ENCODE assay signal across 19 cellular contexts in the genomic region with DNA sequence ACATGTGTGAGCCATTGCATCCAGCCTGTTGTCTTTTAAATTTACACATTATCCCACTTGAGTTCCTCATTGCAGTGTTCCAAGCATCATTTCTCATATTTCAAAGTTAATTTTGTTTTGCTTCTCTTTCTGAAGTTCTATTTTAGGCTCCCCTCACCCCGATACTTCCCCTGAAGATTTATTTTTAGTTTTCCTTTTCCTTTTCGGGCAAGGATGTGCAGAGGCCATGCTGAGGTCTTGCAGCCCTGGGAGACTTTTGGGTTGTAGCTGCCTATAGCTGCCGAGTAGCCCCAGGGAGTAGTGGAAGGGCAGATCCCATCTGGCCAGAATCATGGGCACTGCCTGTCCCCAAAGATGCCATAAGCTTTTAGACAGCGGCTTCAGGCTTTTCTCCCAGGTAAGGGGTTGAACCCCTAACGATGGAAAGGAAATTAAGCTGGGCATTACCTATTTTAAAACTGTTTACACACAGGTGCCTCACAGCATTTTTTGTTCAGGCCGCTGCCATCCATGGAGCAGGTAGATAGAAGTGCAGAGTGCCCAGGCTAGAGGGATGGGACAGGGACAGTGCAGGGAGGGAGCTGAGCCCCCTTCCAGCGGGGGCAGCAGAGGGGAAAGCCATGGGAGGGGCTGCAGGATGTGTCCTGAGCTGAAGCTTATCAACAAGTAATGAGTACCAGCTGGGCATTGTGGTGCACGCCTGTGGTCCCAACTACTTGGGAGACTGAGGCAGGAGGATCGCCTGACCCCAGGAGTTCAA. TPM values are rescaled to one million over a fixed set of nuclear protein-coding genes. Genes with fewer than 3 reads are reported as not detected.
A peak's percentile ranks its signal among the peaks of the same experiment; 100 is the strongest.
DNase-seq lines count a peak whose midpoint lies in the region; ATAC-seq and TF ChIP-seq lines count a peak whose summit lies in the region.
"Had no signal": no experiment of that assay in that cellular context is flagged by ENCODE, and none has a peak within 500 bp of the region (broad histone marks: within the 10 kb centered on the region; RNA-seq: fewer than 3 reads in every experiment).

No MANE protein-coding gene starts in this region.

- no peaks in the 10 kb centered on the region for H3K27me3 Mint-ChIP-seq in stimulated activated naive CD8-positive, alpha-beta T cell treated with anti-CD3 and anti-CD28 coated beads, Interleukin-15, Interleukin-2, amounts not matched to agents 100 ng/mL and 50 ng/mL, for 24 hours
- H3K27me3 Mint-ChIP-seq in stimulated activated naive CD8-positive, alpha-beta T cell treated with anti-CD3 and anti-CD28 coated beads, Interleukin-15, amount 100 ng/mL, for 72 hours: no peaks in the 10 kb centered on the region
- no peaks in the 10 kb centered on the region for H3K27me3 Mint-ChIP-seq in activated T-helper 2 cell treated with anti-CD3 and anti-CD28 coated beads, Interferon-gamma antibody, Interleukin-2, Interleukin-4, amounts not matched to agents 10 μg/mL and 5 μg/mL and 100 μg/mL, durations not matched to agents 14 hours and 24 hours and 36 hours (ENCODE audit: low read depth)

- no peaks in the 10 kb centered on the region for H3K27me3 ChIP-seq in Loucy (ENCODE audit: insufficient read depth, low read length, poor library complexity, severe bottlenecking)
- H3K27me3 ChIP-seq: heart left ventricle, neural progenitor cell, right lobe of liver, testis had no signal

- TF ChIP-seq CTCF in Loucy (conservative IDR thresholded peaks at IDR 0.05; ENCODE audit: low read length): peak; percentile 28

- no peaks in the 10 kb centered on the region for H3K9me3 Mint-ChIP-seq in stimulated activated naive CD8-positive, alpha-beta T cell treated with anti-CD3 and anti-CD28 coated beads, Interleukin-15, Interleukin-2, amounts not matched to agents 100 ng/mL and 50 ng/mL, for 24 hours
- H3K9me3 Mint-ChIP-seq in stimulated activated naive CD8-positive, alpha-beta T cell treated with anti-CD3 and anti-CD28 coated beads, Interleukin-15, amount 100 ng/mL, for 72 hours: no peaks in the 10 kb centered on the region
- H3K9me3 Mint-ChIP-seq in activated T-helper 2 cell treated with anti-CD3 and anti-CD28 coated beads, Interferon-gamma antibody, Interleukin-2, Interleukin-4, amounts not matched to agents 10 μg/mL and 5 μg/mL and 100 μg/mL, durations not matched to agents 14 hours and 24 hours and 36 hours: no peaks in the 10 kb centered on the region
- H3K9me3 Mint-ChIP-seq: neural progenitor cell had no signal

- H3K4me3 Mint-ChIP-seq in stimulated activated naive CD8-positive, alpha-beta T cell treated with anti-CD3 and anti-CD28 coated beads, Interleukin-15, Interleukin-2, amounts not matched to agents 100 ng/mL and 50 ng/mL, for 24 hours: no peak overlapping the region
- peak overlapping the region in 1 of 2 donors; percentile 30 for H3K4me3 Mint-ChIP-seq in stimulated activated naive CD8-positive, alpha-beta T cell treated with anti-CD3 and anti-CD28 coated beads, Interleukin-15, amount 100 ng/mL, for 72 hours
- H3K4me3 Mint-ChIP-seq in activated T-helper 2 cell treated with anti-CD3 and anti-CD28 coated beads, Interferon-gamma antibody, Interleukin-2, Interleukin-4, amounts not matched to agents 10 μg/mL and 5 μg/mL and 100 μg/mL, durations not matched to agents 14 hours and 24 hours and 36 hours (ENCODE audit: low read depth): no peak overlapping the region
- H3K4me3 Mint-ChIP-seq: neural progenitor cell had no signal

- no peaks in the 10 kb centered on the region for H3K9me2 ChIP-seq in Loucy (replicated peaks; ENCODE audit: low read depth, low read length)

- H3K4me1 ChIP-seq in Loucy (ENCODE audit: insufficient read depth, low read length, poor library complexity, severe bottlenecking): peaks cover 54% of the 10 kb centered on the region
- H3K4me1 ChIP-seq: neural progenitor cell had no signal

- no peak overlapping the region for H3K9ac ChIP-seq in Loucy (ENCODE audit: low read depth, low read length, poor library complexity, severe bottlenecking)
- H3K9ac ChIP-seq: neural progenitor cell had no signal

- peak overlapping the region; percentile 83 for H3K4me2 ChIP-seq in Loucy (ENCODE audit: low read depth, low read length, poor library complexity, severe bottlenecking)
- H3K4me2 ChIP-seq: neural progenitor cell had no signal

- no peak overlapping the region for H3K4me3 ChIP-seq in Loucy (ENCODE audit: low read length, poor library complexity, severe bottlenecking)
- H3K4me3 ChIP-seq: heart left ventricle, neural progenitor cell, right lobe of liver, testis had no signal

- H3K79me2 ChIP-seq in Loucy (ENCODE audit: insufficient read depth, low read length): no peaks in the 10 kb centered on the region

- H3F3A ChIP-seq in Loucy (ENCODE audit: low read depth): no peaks in the 10 kb centered on the region

- no peak for ATAC-seq in stimulated activated naive CD8-positive, alpha-beta T cell treated with anti-CD3 and anti-CD28 coated beads, Interleukin-15, amount 100 ng/mL, for 72 hours
- ATAC-seq in GM18867 (IDR thresholded peaks at IDR 0.05; ENCODE audit: unreplicated experiment): no peak
- ATAC-seq in GM18517 (IDR thresholded peaks at IDR 0.05; ENCODE audit: unreplicated experiment): no peak
- ATAC-seq: heart left ventricle, right lobe of liver had no signal

- no peaks in the 10 kb centered on the region for H4K20me1 ChIP-seq in Loucy (ENCODE audit: insufficient read depth, low read length, poor library complexity, severe bottlenecking)

- intact Hi-C loops in activated T-helper 2 cell treated with anti-CD3 and anti-CD28 coated beads, Interferon-gamma antibody, Interleukin-2, Interleukin-4, amounts not matched to agents 10 μg/mL and 5 μg/mL and 100 μg/mL, durations not matched to agents 14 hours and 24 hours and 36 hours (cut with micrococcal nuclease): no loop called here

- DNase-seq in stimulated activated naive CD8-positive, alpha-beta T cell treated with anti-CD3 and anti-CD28 coated beads, Interleukin-15, amount 100 ng/mL, for 72 hours: no peak
- no peak for DNase-seq in activated T-helper 2 cell treated with anti-CD3 and anti-CD28 coated beads, Interferon-gamma antibody, Interleukin-2, Interleukin-4, amounts not matched to agents 10 μg/mL and 5 μg/mL and 100 μg/mL, durations not matched to agents 14 hours and 24 hours and 36 hours (ENCODE audit: low spot score)
- no peak for DNase-seq in medulla oblongata (ENCODE audit: extremely low spot score)
- DNase-seq: activated effector memory CD4-positive, alpha-beta T cell treated with anti-CD3 and anti-CD28 coated beads, Interleukin-2, amount 50 U/mL, for 16 hours; DMS79 treated with DMSO at 0.1 percent for 48 hours; effector CD8-positive, alpha-beta T cell; GOT3; heart left ventricle; mesendoderm; NCI-H2081 treated with DMSO at 0.1 percent for 48 hours; NCI-H526; stimulated activated CD4-positive, alpha-beta T cell treated with anti-CD3 and anti-CD28 coated beads, Interleukin-2, amount 100 ng/mL, for 24 hours; testis had no signal

- H3K9me3 ChIP-seq in Loucy (ENCODE audit: insufficient read depth, low read depth, low read length): no peaks in the 10 kb centered on the region
- H3K9me3 ChIP-seq: heart left ventricle, right lobe of liver, testis had no signal

- H3K4me1 Mint-ChIP-seq in stimulated activated naive CD8-positive, alpha-beta T cell treated with anti-CD3 and anti-CD28 coated beads, Interleukin-15, Interleukin-2, amounts not matched to agents 100 ng/mL and 50 ng/mL, for 24 hours (ENCODE audit: low read depth): peaks cover 46% of the 10 kb centered on the region
- H3K4me1 Mint-ChIP-seq in stimulated activated naive CD8-positive, alpha-beta T cell treated with anti-CD3 and anti-CD28 coated beads, Interleukin-15, amount 100 ng/mL, for 72 hours: peaks cover 55% of the 10 kb centered on the region
- H3K4me1 Mint-ChIP-seq in activated T-helper 2 cell treated with anti-CD3 and anti-CD28 coated beads, Interferon-gamma antibody, Interleukin-2, Interleukin-4, amounts not matched to agents 10 μg/mL and 5 μg/mL and 100 μg/mL, durations not matched to agents 14 hours and 24 hours and 36 hours (ENCODE audit: low read depth): peaks cover 51% of the 10 kb centered on the region

- no peaks in the 10 kb centered on the region for H3K36me3 ChIP-seq in Loucy (ENCODE audit: insufficient read depth, low read length)
- H3K36me3 ChIP-seq: neural progenitor cell had no signal

- no peaks in the 10 kb centered on the region for H3K36me3 Mint-ChIP-seq in stimulated activated naive CD8-positive, alpha-beta T cell treated with anti-CD3 and anti-CD28 coated beads, Interleukin-15, Interleukin-2, amounts not matched to agents 100 ng/mL and 50 ng/mL, for 24 hours (ENCODE audit: low read depth)
- peaks cover 34% of the 10 kb centered on the region for H3K36me3 Mint-ChIP-seq in activated T-helper 2 cell treated with anti-CD3 and anti-CD28 coated beads, Interferon-gamma antibody, Interleukin-2, Interleukin-4, amounts not matched to agents 10 μg/mL and 5 μg/mL and 100 μg/mL, durations not matched to agents 14 hours and 24 hours and 36 hours (ENCODE audit: low read depth)

- H3K27ac Mint-ChIP-seq in stimulated activated naive CD8-positive, alpha-beta T cell treated with anti-CD3 and anti-CD28 coated beads, Interleukin-15, Interleukin-2, amounts not matched to agents 100 ng/mL and 50 ng/mL, for 24 hours: peak overlapping the region; percentile 56
- no peak overlapping the region for H3K27ac Mint-ChIP-seq in stimulated activated naive CD8-positive, alpha-beta T cell treated with anti-CD3 and anti-CD28 coated beads, Interleukin-15, amount 100 ng/mL, for 72 hours
- H3K27ac Mint-ChIP-seq in activated T-helper 2 cell treated with anti-CD3 and anti-CD28 coated beads, Interferon-gamma antibody, Interleukin-2, Interleukin-4, amounts not matched to agents 10 μg/mL and 5 μg/mL and 100 μg/mL, durations not matched to agents 14 hours and 24 hours and 36 hours: peak overlapping the region; percentile 42

- no peak overlapping the region for H2AFZ ChIP-seq in Loucy (ENCODE audit: low read length)
- H2AFZ ChIP-seq: neural progenitor cell had no signal

RNA-seq across cellular contexts. Expression of a gene that starts 15.9 kb away (rescaled TPM):
- 13.9 and 17.0 TPM in 2 replicates for total RNA-seq in activated T-helper 2 cell treated with anti-CD3 and anti-CD28 coated beads, Interferon-gamma antibody, Interleukin-2, Interleukin-4, amounts not matched to agents 10 μg/mL and 5 μg/mL and 100 μg/mL, durations not matched to agents 14 hours and 24 hours and 36 hours

RNA-seq across cellular contexts. Expression of a gene that starts 53.8 kb away (rescaled TPM):
- total RNA-seq in activated T-helper 2 cell treated with anti-CD3 and anti-CD28 coated beads, Interferon-gamma antibody, Interleukin-2, Interleukin-4, amounts not matched to agents 10 μg/mL and 5 μg/mL and 100 μg/mL, durations not matched to agents 14 hours and 24 hours and 36 hours: 28.0 and 30.4 TPM in 2 replicates

Comparison
In these comparisons a context has a peak if more than half of its experiments do, and no peak if none do; other contexts are left out.
1. H3K27ac Mint-ChIP-seq: peak in stimulated activated naive CD8-positive, alpha-beta T cell treated with anti-CD3 and anti-CD28 coated beads, Interleukin-15, Interleukin-2, amounts not matched to agents 100 ng/mL and 50 ng/mL, for 24 hours (single experiment) and activated T-helper 2 cell treated with anti-CD3 and anti-CD28 coated beads, Interferon-gamma antibody, Interleukin-2, Interleukin-4, amounts not matched to agents 10 μg/mL and 5 μg/mL and 100 μg/mL, durations not matched to agents 14 hours and 24 hours and 36 hours (single experiment); none in stimulated activated naive CD8-positive, alpha-beta T cell treated with anti-CD3 and anti-CD28 coated beads, Interleukin-15, amount 100 ng/mL, for 72 hours (0 of 2).